Comparison of ENCODE assay signal across 28 cellular contexts in the genomic region with DNA sequence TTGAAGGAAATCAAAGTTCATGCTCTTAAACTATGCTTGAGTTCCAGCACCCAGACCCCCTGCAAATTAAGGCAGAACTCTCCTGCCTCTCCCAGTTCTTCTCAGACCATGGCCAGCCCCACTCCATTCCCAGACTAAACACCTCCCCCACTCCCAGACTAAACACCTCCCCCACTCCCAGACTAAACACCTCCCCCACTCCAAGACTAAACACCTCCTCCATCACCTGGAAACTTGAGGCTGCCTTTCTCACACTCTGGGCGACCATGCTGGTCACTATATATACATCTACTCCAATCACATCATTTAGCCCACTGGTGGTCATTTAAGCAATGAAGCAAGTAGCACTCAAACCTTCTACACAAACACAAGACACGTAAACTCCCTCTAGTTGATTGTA. TPM values are rescaled to one million over a fixed set of nuclear protein-coding genes. Genes with fewer than 3 reads are reported as not detected.
DNase-seq lines count a peak whose midpoint lies in the region; ATAC-seq, FAIRE-seq and TF ChIP-seq lines count a peak whose summit lies in the region.
"Had no signal": no experiment of that assay in that cellular context is flagged by ENCODE, and none has a peak within 500 bp of the region (broad histone marks: within the 10 kb centered on the region; RNA-seq: fewer than 3 reads in every experiment).

No MANE protein-coding gene starts in this region.

- POLR2A ChIA-PET in IMR-90 (lab: Charles Lee; ENCODE audit: unreplicated experiment) = no interaction called here

- no peak overlapping the region for H3K56ac ChIP-seq in IMR-90 (ENCODE audit: extremely low read depth, insufficient read depth, low read length)

- peaks cover 2% of the 10 kb centered on the region; the same call in 1 of the 2 replicates for H3K9me3 ChIP-seq in IMR-90 (ENCODE audit: control insufficient read depth, insufficient read depth, low read length)
- peaks cover 13% of the 10 kb centered on the region for H3K9me3 ChIP-seq in endodermal cell (ENCODE audit: control insufficient read depth, low read length)
- H3K9me3 ChIP-seq: A549, BE2C, HAP-1 had no signal

- H4K20me1 ChIP-seq in IMR-90 (ENCODE audit: insufficient read depth, low read length) = no peaks in the 10 kb centered on the region
- H4K20me1 ChIP-seq: BLaER1 treated with 17β-estradiol and CSF1 and Interleukin-3, amounts not matched to agents 10 nM and 100 nM had no signal

- no peak overlapping the region for H2BK120ac ChIP-seq in IMR-90 (ENCODE audit: low read depth, low read length)

- peaks cover 2 to 6% of the 10 kb centered on the region in 2 experiments; a peak in 2 of 4 replicates for H3K79me1 ChIP-seq in IMR-90 (ENCODE audit: low read depth in 1 of 2, low read length in 2 of 2)

- no peak overlapping the region for H3K4ac ChIP-seq in IMR-90 (ENCODE audit: low read depth, low read length)

- H2AFZ ChIP-seq in IMR-90 (replicated peaks; ENCODE audit: low read length, poor library complexity) = no peak overlapping the region

- no peak overlapping the region for H3K4me3 Mint-ChIP-seq in endodermal cell
- H3K4me3 Mint-ChIP-seq: CD14-positive monocyte; CD4-positive, alpha-beta T cell; CD8-positive, alpha-beta memory T cell; HFFc6 had no signal

- intact Hi-C loops in IMR-90 (cut with micrococcal nuclease) = no loop called here

- TF ChIP-seq CTCF in IMR-90 (conservative IDR thresholded peaks at IDR 0.05; ENCODE audit: low read depth, low read length) (no peak), endodermal cell (conservative IDR thresholded peaks at IDR 0.05) (no peak)

- H3K27ac Mint-ChIP-seq in endodermal cell = no peak overlapping the region
- H3K27ac Mint-ChIP-seq: CD14-positive monocyte; CD4-positive, alpha-beta T cell; CD8-positive, alpha-beta memory T cell; HFFc6 had no signal

- no peaks in the 10 kb centered on the region for H3K36me3 Mint-ChIP-seq in endodermal cell (ENCODE audit: low read depth)

- H2BK5ac ChIP-seq in IMR-90 (ENCODE audit: low read depth, low read length, poor library complexity, severe bottlenecking) = no peak overlapping the region

- dilution Hi-C loops in IMR-90 (cut with HindIII; ENCODE audit: low sequenced_read_pairs, unreplicated experiment) = no loop called here

- H3K27me3 Mint-ChIP-seq in endodermal cell (ENCODE audit: insufficient read depth) = peaks cover 19% of the 10 kb centered on the region

- no peak overlapping the region for H4K8ac ChIP-seq in IMR-90 (ENCODE audit: low read depth in 2 of 2, low read length in 2 of 2)

- H4K5ac ChIP-seq in IMR-90 (ENCODE audit: low read depth, low read length) = no peak overlapping the region

- H3K27me3 ChIP-seq in IMR-90 (ENCODE audit: control insufficient read depth, insufficient read depth, low read length) = no peaks in the 10 kb centered on the region
- H3K27me3 ChIP-seq in endodermal cell (ENCODE audit: control insufficient read depth, insufficient read depth, low read length, poor library complexity, severe bottlenecking) = no peaks in the 10 kb centered on the region
- H3K27me3 ChIP-seq: BE2C; BLaER1 treated with 17β-estradiol and CSF1 and Interleukin-3, amounts not matched to agents 10 nM and 100 nM had no signal

- H4K91ac ChIP-seq in IMR-90 (ENCODE audit: insufficient read depth, low read depth, low read length) = no peak overlapping the region

- H3K27ac ChIP-seq in IMR-90 (ENCODE audit: insufficient read depth, low read length) (no peak overlapping the region), endodermal cell (ENCODE audit: low read depth, low read length) (no peak overlapping the region)
- H3K27ac ChIP-seq: A549; BLaER1 treated with 17β-estradiol and CSF1 and Interleukin-3, amounts not matched to agents 10 nM and 100 nM had no signal

- no TSS peak for BruUV-seq in IMR-90 (replicated peaks; lab: Mats Ljungman, UMichigan)

- H3K14ac ChIP-seq in IMR-90 (replicated peaks; ENCODE audit: low read depth, low read length) = 0 out of 2 replicates have a peak overlapping the region, but pooled peaks have one; percentile 29

- H3K9ac ChIP-seq in IMR-90 (ENCODE audit: low read depth, low read length) (no peak overlapping the region), endodermal cell (ENCODE audit: extremely low read depth, low read length, poor library complexity, severe bottlenecking) (no peak overlapping the region)
- H3K9ac ChIP-seq: BLaER1 treated with 17β-estradiol and CSF1 and Interleukin-3, amounts not matched to agents 10 nM and 100 nM had no signal

- peaks cover 3% of the 10 kb centered on the region; the same call in 1 of the 2 replicates for H3K4me1 ChIP-seq in IMR-90 (ENCODE audit: control insufficient read depth, insufficient read depth, low read length)
- no peaks in the 10 kb centered on the region for H3K4me1 ChIP-seq in endodermal cell (ENCODE audit: control insufficient read depth, insufficient read depth, low read length)
- H3K4me1 ChIP-seq: A549; BE2C; BLaER1 treated with 17β-estradiol and CSF1 and Interleukin-3, amounts not matched to agents 10 nM and 100 nM had no signal

- TF ChIP-seq RAD21 in IMR-90 (IDR thresholded peaks at IDR 0.05; ENCODE audit: low read length) = no peak

- H3K4me3 ChIP-seq in IMR-90 (ENCODE audit: insufficient read depth, low read depth, low read length) (no peak overlapping the region), endodermal cell (ENCODE audit: low read length) (peak overlapping the region; percentile 13)
- H3K4me3 ChIP-seq: A549; BLaER1 treated with 17β-estradiol and CSF1 and Interleukin-3, amounts not matched to agents 10 nM and 100 nM; GM12878; HAP-1 had no signal

- H3K9me3 Mint-ChIP-seq in endodermal cell = peaks cover 12% of the 10 kb centered on the region
- H3K9me3 Mint-ChIP-seq: CD4-positive, alpha-beta T cell; HFFc6 had no signal

- H2AK9ac ChIP-seq in IMR-90 (replicated peaks; ENCODE audit: low read depth, low read length, poor library complexity) = no peak overlapping the region

- H2BK15ac ChIP-seq in IMR-90 (ENCODE audit: low read depth, low read length) = no peak overlapping the region

- no peak overlapping the region for H2BK20ac ChIP-seq in IMR-90 (ENCODE audit: low read depth, low read length)

- 60% methylated on average over 1 of the region's 2 CpGs; no CpG with 5 or more reads in 1 of the 2 experiments for WGBS in IMR-90 (ENCODE audit: extremely low coverage in 2 of 2, insufficient read length in 1 of 2), 2 experiments
- 63% methylated on average over 2 of the region's 2 CpGs; no CpG with 5 or more reads in 1 of the 2 experiments for WGBS in endodermal cell (ENCODE audit: insufficient coverage in 1 of 2, insufficient read length in 1 of 2), 2 experiments

- in situ Hi-C loops in IMR-90 (cut with MboI; ENCODE audit: low sequenced_read_pairs) = no loop called here

- no peak for DNase-seq in GM12891 (ENCODE audit: insufficient read length, low spot score)
- no peak for DNase-seq in IMR-90
- no peak for DNase-seq in endodermal cell
- peak; percentile 24 for DNase-seq in left kidney (ENCODE audit: low read depth, low spot score)
- DNase-seq in GM19240 (ENCODE audit: insufficient read length, low spot score) = no peak
- DNase-seq in stimulated activated naive CD4-positive, alpha-beta T cell (lab: John Stamatoyannopoulos, UW) = no peak
- DNase-seq: 8988T; ACHN; AML-193; BE2C; CD4-positive, alpha-beta T cell; CD8-positive, alpha-beta memory T cell; DMS 273 treated with DMSO at 0.1 percent for 48 hours; DMS79; EL; GDM1; GOT3; HFFc6 had no signal

- H3K4me2 ChIP-seq in IMR-90 (ENCODE audit: low read depth, low read length) = no peak overlapping the region
- H3K4me2 ChIP-seq: A549; BLaER1 treated with 17β-estradiol and CSF1 and Interleukin-3, amounts not matched to agents 10 nM and 100 nM had no signal

- no peak for ATAC-seq in IMR-90 (ENCODE audit: low read depth)
- no peak for ATAC-seq in GM18907 (IDR thresholded peaks at IDR 0.05; ENCODE audit: unreplicated experiment)
- ATAC-seq: A549, GM12878 had no signal

- CTCF ChIA-PET in IMR-90 (lab: Yijun Ruan, JAX) = no interaction called here

- no peaks in the 10 kb centered on the region for H3K9me1 ChIP-seq in IMR-90 (ENCODE audit: insufficient read depth, low read length)

- H3K18ac ChIP-seq in IMR-90 (ENCODE audit: low read depth, low read length) = no peak overlapping the region; the same call in 1 of the 2 replicates

- no peak overlapping the region for H3K23ac ChIP-seq in IMR-90 (ENCODE audit: low read depth, low read length)

- no peak overlapping the region for H2AK5ac ChIP-seq in IMR-90 (ENCODE audit: low read depth, low read length)

- peaks cover 13% of the 10 kb centered on the region for H3K4me1 Mint-ChIP-seq in endodermal cell
- H3K4me1 Mint-ChIP-seq: CD14-positive monocyte; CD8-positive, alpha-beta memory T cell had no signal

- peak; percentile 16 for FAIRE-seq in GM12891 (lab: Jason Lieb, UNC)
- FAIRE-seq: A549, D721Med, GM12878, GM18507, GM19239, H54 had no signal

- H3K36me3 ChIP-seq in IMR-90 (ENCODE audit: control insufficient read depth, insufficient read depth, low read length) (no peaks in the 10 kb centered on the region), endodermal cell (ENCODE audit: control insufficient read depth, insufficient read depth, low read length) (no peaks in the 10 kb centered on the region)
- H3K36me3 ChIP-seq: BE2C, HAP-1 had no signal

- TF ChIP-seq POLR2A in GM12891 (IDR thresholded peaks at IDR 0.05; ENCODE audit: low read depth, low read length) (no peak), IMR-90 (IDR thresholded peaks at IDR 0.05; ENCODE audit: low read depth, low read length) (no peak)

TF ChIP-seq in GM12891, 5 proteins besides CTCF, POLR2A, EP300 and RAD21 (continues in another document):
- TF ChIP-seq POU2F2 (IDR thresholded peaks at IDR 0.05; ENCODE audit: low read depth, low read length) = no peak
- no peak for TF ChIP-seq PAX5 (IDR thresholded peaks at IDR 0.05; ENCODE audit: insufficient read depth, low read length, severe bottlenecking)
- TF ChIP-seq TAF1 (IDR thresholded peaks at IDR 0.05; ENCODE audit: low read depth, low read length) = no peak

TF ChIP-seq in IMR-90, 13 proteins besides CTCF, POLR2A, EP300 and RAD21 (continues in another document):
- TF ChIP-seq FOS (IDR thresholded peaks at IDR 0.05; ENCODE audit: low read depth, low read length) = no peak

RNA-seq across cellular contexts. Expression of a gene that starts 57.2 kb away (rescaled TPM):
- 2.8 TPM for polyA plus RNA-seq in GM12891 (2012; ENCODE audit: low read depth, missing spikeins)
- total RNA-seq in IMR-90 (2012; rRNA removed) (16.7 and 21.9 TPM in 2 replicates), endodermal cell (1 to 10 TPM; 5.3 to 8.6 TPM)
- polyA plus RNA-seq in IMR-90 (2012; rRNA removed) = 6.6 and 8.5 TPM in 2 replicates
- 2.4 and 3.2 TPM in 2 replicates for polyA plus RNA-seq in IMR-90 (2012; cell fraction: cytosol; rRNA removed)
- polyA plus RNA-seq in IMR-90 (2012; cell fraction: nucleus; rRNA removed; ENCODE audit: low replicate concordance) = 2.4 and 6.0 TPM in 2 replicates
- 10.3 TPM for polyA plus RNA-seq in endodermal cell (2013, experiment 1 of 2)
- 11.5 TPM for polyA plus RNA-seq in endodermal cell (2013, experiment 2 of 2)

RNA-seq across cellular contexts. Expression of a gene that starts 57.4 kb away (rescaled TPM):
- 4.0 TPM for polyA plus RNA-seq in GM12891 (2012; ENCODE audit: low read depth, missing spikeins)
- 5.7 and 8.6 TPM in 2 replicates for total RNA-seq in IMR-90 (2012; rRNA removed)
- 2.9 and 4.3 TPM in 2 replicates for polyA plus RNA-seq in IMR-90 (2012; rRNA removed)
- 0.33 and 0.35 TPM in 2 replicates for polyA plus RNA-seq in IMR-90 (2012; cell fraction: cytosol; rRNA removed)
- polyA plus RNA-seq in IMR-90 (2012; cell fraction: nucleus; rRNA removed; ENCODE audit: low replicate concordance) = 1.1 and 6.2 TPM in 2 replicates
- total RNA-seq in endodermal cell = 1 to 10 TPM; 7.8 to 9.5 TPM
- polyA plus RNA-seq in endodermal cell (2013, experiment 1 of 2) = 7.6 TPM
- 7.0 TPM for polyA plus RNA-seq in endodermal cell (2013, experiment 2 of 2)
